In genomic region chr19:45428385-45429231, GRCh38 we compare ENCODE assay signal across 1 cellular context.
TF ChIP-seq lines count a peak whose summit lies in the region.

No MANE protein-coding gene starts in this region.

TF ChIP-seq in H1, 55 proteins besides CTCF, POLR2A, EP300 and RAD21:
- TF ChIP-seq RXRA (IDR thresholded peaks at IDR 0.05; ENCODE audit: insufficient read depth, low read depth, low read length) (no peak), EZH2 (IDR thresholded peaks at IDR 0.05; ENCODE audit: low read depth, low read length, severe bottlenecking) (no peak), CHD7 (IDR thresholded peaks at IDR 0.05; ENCODE audit: insufficient replicate concordance, low read length) (no peak), SIX5 (IDR thresholded peaks at IDR 0.05; ENCODE audit: low read depth, low read length) (no peak), POU5F1 (IDR thresholded peaks at IDR 0.05; ENCODE audit: low read depth, low read length) (no peak), TBP (IDR thresholded peaks at IDR 0.05; ENCODE audit: low read depth, low read length) (no peak), SP1 (IDR thresholded peaks at IDR 0.05; ENCODE audit: low read depth, low read length) (no peak), TEAD4 (IDR thresholded peaks at IDR 0.05; ENCODE audit: low read depth, low read length) (no peak), ATF3 (IDR thresholded peaks at IDR 0.05; ENCODE audit: insufficient read depth, low read depth, low read length) (no peak), SP4 (IDR thresholded peaks at IDR 0.05; ENCODE audit: low read length) (0 out of 2 replicates have a peak, but pooled peaks have one; percentile 23), CHD1 (IDR thresholded peaks at IDR 0.05; ENCODE audit: low read depth, low read length) (no peak), TAF1 (IDR thresholded peaks at IDR 0.05; ENCODE audit: low read depth, low read length) (0 out of 2 replicates have a peak, but pooled peaks have one; percentile 21), NANOG (IDR thresholded peaks at IDR 0.05; ENCODE audit: insufficient read depth, low read depth, low read length, poor library complexity, severe bottlenecking) (no peak), SIN3A (conservative IDR thresholded peaks at IDR 0.05 in 1 of 2, IDR thresholded peaks at IDR 0.05 in 1 of 2; ENCODE audit: low read depth in 1 of 2, low read length in 2 of 2) (no peak), MAFK (IDR thresholded peaks at IDR 0.05; ENCODE audit: low read depth, low read length) (no peak), KDM1A (IDR thresholded peaks at IDR 0.05; ENCODE audit: borderline replicate concordance, low read length) (peak; percentile 99), CREB1 (IDR thresholded peaks at IDR 0.05) (peak; percentile 37; the same call in 1 of the 2 replicates), POLR2AphosphoS5 (IDR thresholded peaks at IDR 0.05; ENCODE audit: low read depth, low read length) (no peak), GTF2F1 (IDR thresholded peaks at IDR 0.05; ENCODE audit: borderline replicate concordance, low read depth, low read length) (no peak), TAF7 (optimal IDR thresholded peaks at IDR 0.05; ENCODE audit: borderline replicate concordance, low read depth, low read length) (no peak), SAP30 (IDR thresholded peaks at IDR 0.05; ENCODE audit: insufficient read depth, insufficient replicate concordance, low read length) (no peak), CBX8 (IDR thresholded peaks at IDR 0.05; ENCODE audit: borderline replicate concordance, low read depth, low read length) (no peak), SRF (IDR thresholded peaks at IDR 0.05; ENCODE audit: low read depth, low read length) (no peak), GABPA (IDR thresholded peaks at IDR 0.05; ENCODE audit: borderline replicate concordance, insufficient read depth, low read length) (no peak), BCL11A (IDR thresholded peaks at IDR 0.05; ENCODE audit: low read depth in 2 of 2, low read length in 2 of 2) (no peak), CBX5 (IDR thresholded peaks at IDR 0.05; ENCODE audit: low read depth, low read length) (no peak), CEBPB (IDR thresholded peaks at IDR 0.05; ENCODE audit: low read depth, low read length) (no peak), E2F6 (IDR thresholded peaks at IDR 0.05) (no peak), KDM4A (IDR thresholded peaks at IDR 0.05; ENCODE audit: low read depth, low read length, severe bottlenecking) (no peak), FOSL1 (IDR thresholded peaks at IDR 0.05; ENCODE audit: insufficient read depth, low read depth, low read length) (no peak), JUND (IDR thresholded peaks at IDR 0.05; ENCODE audit: low read length) (no peak), EGR1 (IDR thresholded peaks at IDR 0.05; ENCODE audit: borderline replicate concordance, low read depth, low read length) (no peak), PHF8 (conservative IDR thresholded peaks at IDR 0.05; ENCODE audit: low read depth, low read length) (0 out of 2 replicates have a peak, but pooled peaks have one; percentile 24), SIRT6 (IDR thresholded peaks at IDR 0.05; ENCODE audit: low read length) (no peak), ASH2L (IDR thresholded peaks at IDR 0.05; ENCODE audit: low read length) (peak; percentile 76), HDAC2 (IDR thresholded peaks at IDR 0.05; ENCODE audit: borderline replicate concordance in 1 of 2, low read depth in 2 of 2, low read length in 2 of 2) (peak in 1 of 2 experiments; percentile 93; a peak in 1 of 4 replicates), YY1 (IDR thresholded peaks at IDR 0.05; ENCODE audit: low read depth, low read length) (no peak), MAX (IDR thresholded peaks at IDR 0.05) (no peak)
